Comparison of ENCODE assay signal across 17 cellular contexts in the genomic region with DNA sequence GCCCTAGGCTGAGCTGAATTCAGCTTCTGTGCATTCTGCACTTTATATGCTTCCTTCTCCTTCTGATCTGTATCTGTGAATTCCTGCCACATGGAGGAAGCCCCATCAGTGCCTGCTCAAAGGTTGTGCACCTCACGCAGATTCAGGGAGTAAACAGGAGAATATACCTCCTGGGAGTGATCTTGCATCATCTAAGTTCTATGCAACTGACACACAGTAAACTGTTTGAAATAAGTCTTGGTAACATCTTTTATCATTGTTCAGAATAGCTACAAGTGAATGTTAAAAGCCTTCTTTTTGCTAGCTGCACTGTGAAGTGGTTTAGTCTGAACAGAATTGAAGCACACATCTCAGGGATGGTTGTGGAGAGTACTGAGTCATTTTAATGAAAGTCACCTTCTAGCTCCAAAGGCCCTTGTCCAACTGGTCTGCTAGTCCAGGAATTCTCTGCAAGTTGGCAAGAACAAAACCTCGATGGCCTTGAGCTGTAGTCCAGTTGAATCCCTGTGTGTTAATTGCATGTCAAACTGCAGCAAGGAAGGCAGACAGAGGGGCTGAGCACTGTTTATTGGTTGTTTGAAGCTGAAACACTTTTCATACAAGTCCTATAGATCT.
"Had no signal": no experiment of that assay in that cellular context is flagged by ENCODE, and none has a peak within 500 bp of the region (broad histone marks: within the 10 kb centered on the region; RNA-seq: fewer than 3 reads in every experiment).

No MANE protein-coding gene starts in this region.

- H3K27me3 ChIP-seq: stomach had no signal

- H3K4me1 Mint-ChIP-seq: activated naive CD8-positive, alpha-beta T cell treated with anti-CD3 and anti-CD28 coated beads, Interleukin-2, amount 50 U/mL, for 24 hours; central memory CD8-positive, alpha-beta T cell; naive thymus-derived CD4-positive, alpha-beta T cell had no signal

- H3K36me3 Mint-ChIP-seq: naive thymus-derived CD4-positive, alpha-beta T cell had no signal

- H3K27me3 Mint-ChIP-seq: central memory CD8-positive, alpha-beta T cell had no signal

- H3K27ac ChIP-seq: skin epidermis, stomach, WERI-Rb-1 had no signal

- H3K27ac Mint-ChIP-seq: activated CD8-positive, alpha-beta T cell treated with anti-CD3 and anti-CD28 coated beads for 36 hours; activated naive CD8-positive, alpha-beta T cell treated with anti-CD3 and anti-CD28 coated beads, Interleukin-2, amount 50 U/mL, for 24 hours; naive thymus-derived CD4-positive, alpha-beta T cell had no signal

- H3K4me1 ChIP-seq: stomach had no signal

- H3K4me3 ChIP-seq: lung, skin epidermis, stomach had no signal

- DNase-seq: activated CD4-positive, alpha-beta T cell treated with anti-CD3 and anti-CD28 coated beads for 4 hours; activated CD8-positive, alpha-beta memory T cell treated with anti-CD3 and anti-CD28 coated beads, Interleukin-2, amount 50 U/mL, for 48 hours; activated CD8-positive, alpha-beta T cell treated with anti-CD3 and anti-CD28 coated beads for 36 hours; activated naive CD4-positive, alpha-beta T cell treated with Interleukin-2 at 50 U/mL for 16 hours; activated naive CD8-positive, alpha-beta T cell treated with anti-CD3 and anti-CD28 coated beads, Interleukin-2, amount 50 U/mL, for 24 hours; cortex of kidney; effector CD8-positive, alpha-beta T cell; hippocampal formation; kidney glomerular epithelial cell; naive thymus-derived CD4-positive, alpha-beta T cell; occipital lobe; stomach; T1000; WERI-Rb-1 had no signal

- H3K9me3 ChIP-seq: stomach had no signal

- H3K4me3 Mint-ChIP-seq: activated CD8-positive, alpha-beta T cell treated with anti-CD3 and anti-CD28 coated beads for 36 hours; activated naive CD8-positive, alpha-beta T cell treated with anti-CD3 and anti-CD28 coated beads, Interleukin-2, amount 50 U/mL, for 24 hours; central memory CD8-positive, alpha-beta T cell; naive thymus-derived CD4-positive, alpha-beta T cell had no signal

- H3K36me3 ChIP-seq: stomach, WERI-Rb-1 had no signal

- H3K9me3 Mint-ChIP-seq: activated CD8-positive, alpha-beta T cell treated with anti-CD3 and anti-CD28 coated beads for 36 hours had no signal

- ATAC-seq: activated CD8-positive, alpha-beta T cell treated with anti-CD3 and anti-CD28 coated beads for 36 hours; activated naive CD8-positive, alpha-beta T cell treated with anti-CD3 and anti-CD28 coated beads, Interleukin-2, amount 50 U/mL, for 24 hours; naive thymus-derived CD4-positive, alpha-beta T cell had no signal
